In the genomic region with DNA sequence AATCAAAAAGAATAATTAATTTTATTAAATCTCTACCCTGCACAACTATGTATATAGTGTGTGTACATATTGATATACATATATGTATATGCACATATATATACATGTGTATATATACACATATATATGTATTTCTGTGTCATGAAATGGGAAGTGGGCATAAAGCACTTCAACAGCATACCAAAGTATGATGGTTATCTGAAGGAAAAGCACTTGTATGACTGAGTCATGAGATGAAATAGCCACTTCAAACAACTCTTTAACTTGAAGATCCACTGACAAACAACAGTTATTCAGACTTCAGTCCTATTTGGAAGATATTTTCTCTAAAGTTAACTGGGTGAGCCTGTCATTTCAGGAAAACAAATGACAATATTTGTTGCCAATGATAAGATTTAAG, we compare ENCODE assay signal across 1 cellular context.
TF ChIP-seq lines count a peak whose summit lies in the region.

No MANE protein-coding gene starts in this region.

TF ChIP-seq in HCT116, 20 proteins besides CTCF, POLR2A, EP300 and RAD21 (continued from another document):
- no peak for TF ChIP-seq ZBTB33 (IDR thresholded peaks at IDR 0.05; ENCODE audit: extremely low read depth, insufficient replicate concordance, low read length)
- TF ChIP-seq FOSL1 (IDR thresholded peaks at IDR 0.05; ENCODE audit: low read depth), result no peak
- no peak for TF ChIP-seq ZFX (IDR thresholded peaks at IDR 0.05)
- no peak for TF ChIP-seq EGR1 (IDR thresholded peaks at IDR 0.05; ENCODE audit: low read depth)
